Comparison of ENCODE assay signal across 34 cellular contexts in genomic region chr3:70899816-70900215, GRCh38.
"Had no signal": no experiment of that assay in that cellular context is flagged by ENCODE, and none has a peak within 500 bp of the region (broad histone marks: within the 10 kb centered on the region; RNA-seq: fewer than 3 reads in every experiment).

No MANE protein-coding gene starts in this region.

- H3K9me2 ChIP-seq: SK-N-SH had no signal

- H3K9me3 ChIP-seq: ascending aorta, body of pancreas, MG63, SJSA1, SK-N-SH had no signal

- H3K9me3 Mint-ChIP-seq: activated CD4-positive, alpha-beta memory T cell treated with anti-CD3 and anti-CD28 coated beads for 36 hours; activated naive CD4-positive, alpha-beta T cell treated with anti-CD3 and anti-CD28 coated beads, Interleukin-2, amount 10 ng/mL, durations not matched to agents 7 days and 5 days had no signal

- H3K9ac ChIP-seq: SK-N-SH had no signal

- H3K4me3 Mint-ChIP-seq: activated CD4-positive, alpha-beta memory T cell treated with anti-CD3 and anti-CD28 coated beads for 36 hours; activated naive CD4-positive, alpha-beta T cell treated with anti-CD3 and anti-CD28 coated beads, Interleukin-2, amount 10 ng/mL, durations not matched to agents 7 days and 5 days; activated naive CD8-positive, alpha-beta T cell treated with anti-CD3 and anti-CD28 coated beads for 36 hours; activated T-cell treated with anti-CD3 and anti-CD28 coated beads, Interleukin-2, amount 50 U/mL, for 4 hours; activated T-helper 1 cell treated with anti-CD3 and anti-CD28 coated beads, Interleukin-12 subunit alpha, Interleukin-12 subunit beta, Interleukin-2, Interleukin-4 antibody, amounts not matched to agents 30 ng/mL and 10 ng/mL and 1 ng/mL, durations not matched to agents 14 hours and 24 hours and 36 hours; T-helper 1 cell treated with Interleukin-12 subunit alpha and Interleukin-12 subunit beta and Interleukin-4 antibody, amounts not matched to agents 30 μg/mL and 1 μg/mL, for 36 hours; T-helper 2 cell treated with Interferon-gamma antibody and Interleukin-4, amounts not matched to agents 5 μg/mL and 100 μg/mL, for 36 hours; WTC11 had no signal

- H3K27ac Mint-ChIP-seq: activated CD4-positive, alpha-beta memory T cell treated with anti-CD3 and anti-CD28 coated beads for 36 hours; activated naive CD4-positive, alpha-beta T cell treated with anti-CD3 and anti-CD28 coated beads, Interleukin-2, amount 10 ng/mL, durations not matched to agents 7 days and 5 days; activated naive CD8-positive, alpha-beta T cell treated with anti-CD3 and anti-CD28 coated beads for 36 hours; activated T-helper 1 cell treated with anti-CD3 and anti-CD28 coated beads, Interleukin-12 subunit alpha, Interleukin-12 subunit beta, Interleukin-2, Interleukin-4 antibody, amounts not matched to agents 30 ng/mL and 10 ng/mL and 1 ng/mL, durations not matched to agents 14 hours and 24 hours and 36 hours; T-helper 1 cell treated with Interleukin-12 subunit alpha and Interleukin-12 subunit beta and Interleukin-4 antibody, amounts not matched to agents 30 μg/mL and 1 μg/mL, for 36 hours; T-helper 2 cell treated with Interferon-gamma antibody and Interleukin-4, amounts not matched to agents 5 μg/mL and 100 μg/mL, for 36 hours; WTC11 had no signal

- H3K27ac ChIP-seq: ascending aorta, body of pancreas, breast epithelium, SJSA1 had no signal

- H3K27me3 ChIP-seq: ascending aorta, body of pancreas, breast epithelium, MG63, SJSA1 had no signal

- H3K4me3 ChIP-seq: ascending aorta, body of pancreas, breast epithelium, MG63, SJSA1 had no signal

- H3K36me3 Mint-ChIP-seq: activated CD4-positive, alpha-beta memory T cell treated with anti-CD3 and anti-CD28 coated beads for 36 hours; activated naive CD4-positive, alpha-beta T cell treated with anti-CD3 and anti-CD28 coated beads, Interleukin-2, amount 10 ng/mL, durations not matched to agents 7 days and 5 days; activated naive CD8-positive, alpha-beta T cell treated with anti-CD3 and anti-CD28 coated beads for 36 hours had no signal

- H3K4me1 ChIP-seq: ascending aorta, body of pancreas, breast epithelium, SJSA1 had no signal

- H3K36me3 ChIP-seq: ascending aorta, breast epithelium, MG63, SJSA1 had no signal

- ATAC-seq: activated T-cell treated with anti-CD3 and anti-CD28 coated beads, Interleukin-2, amount 50 U/mL, for 4 hours; body of pancreas; WTC11 had no signal

- H3K27me3 Mint-ChIP-seq: activated naive CD4-positive, alpha-beta T cell treated with anti-CD3 and anti-CD28 coated beads, Interleukin-2, amount 10 ng/mL, durations not matched to agents 7 days and 5 days had no signal

- H3K4me2 ChIP-seq: SK-N-SH had no signal

- DNase-seq: activated CD4-positive, alpha-beta memory T cell treated with anti-CD3 and anti-CD28 coated beads for 36 hours; activated CD4-positive, alpha-beta T cell treated with anti-CD3 and anti-CD28 coated beads for 4 hours; activated CD4-positive, alpha-beta T cell treated with anti-CD3 and anti-CD28 coated beads, Interleukin-2, amount 50 U/mL, for 1 hour; activated CD4-positive, CD25-positive, alpha-beta regulatory T cell treated with anti-CD3 and anti-CD28 coated beads, Interleukin-2, amount 50 U/mL, for 72 hours; activated CD8-positive, alpha-beta memory T cell treated with anti-CD3 and anti-CD28 coated beads, Interleukin-2, amount 50 U/mL, for 4 hours; activated gamma-delta T cell treated with Interleukin-2 at 50 U/mL for 16 hours; activated naive CD4-positive, alpha-beta T cell treated with anti-CD3 and anti-CD28 coated beads, Interleukin-2, amount 10 ng/mL, durations not matched to agents 7 days and 5 days; activated naive CD8-positive, alpha-beta T cell treated with anti-CD3 and anti-CD28 coated beads for 36 hours; activated T-cell treated with anti-CD3 and anti-CD28 coated beads for 4 hours; activated T-cell treated with anti-CD3 and anti-CD28 coated beads, Interleukin-2, amount 50 U/mL, for 4 hours; amygdala; body of pancreas; Kasumi-1; KG1; MG63; NCI-H1048; NCI-H1105 treated with DMSO at 0.1 percent for 48 hours; NCI-H1436; NCI-H1694; NCI-H1930; NCI-H2081 treated with DMSO at 0.1 percent for 48 hours; NCI-H226; NCI-H446 treated with DMSO at 0.1 percent for 48 hours; NCI-H524; OCI-M1; SHP77 treated with DMSO at 0.1 percent for 48 hours; SK-N-SH had no signal

- H3K4me1 Mint-ChIP-seq: activated naive CD4-positive, alpha-beta T cell treated with anti-CD3 and anti-CD28 coated beads, Interleukin-2, amount 10 ng/mL, durations not matched to agents 7 days and 5 days; activated naive CD8-positive, alpha-beta T cell treated with anti-CD3 and anti-CD28 coated beads for 36 hours had no signal
